In the genomic region with DNA sequence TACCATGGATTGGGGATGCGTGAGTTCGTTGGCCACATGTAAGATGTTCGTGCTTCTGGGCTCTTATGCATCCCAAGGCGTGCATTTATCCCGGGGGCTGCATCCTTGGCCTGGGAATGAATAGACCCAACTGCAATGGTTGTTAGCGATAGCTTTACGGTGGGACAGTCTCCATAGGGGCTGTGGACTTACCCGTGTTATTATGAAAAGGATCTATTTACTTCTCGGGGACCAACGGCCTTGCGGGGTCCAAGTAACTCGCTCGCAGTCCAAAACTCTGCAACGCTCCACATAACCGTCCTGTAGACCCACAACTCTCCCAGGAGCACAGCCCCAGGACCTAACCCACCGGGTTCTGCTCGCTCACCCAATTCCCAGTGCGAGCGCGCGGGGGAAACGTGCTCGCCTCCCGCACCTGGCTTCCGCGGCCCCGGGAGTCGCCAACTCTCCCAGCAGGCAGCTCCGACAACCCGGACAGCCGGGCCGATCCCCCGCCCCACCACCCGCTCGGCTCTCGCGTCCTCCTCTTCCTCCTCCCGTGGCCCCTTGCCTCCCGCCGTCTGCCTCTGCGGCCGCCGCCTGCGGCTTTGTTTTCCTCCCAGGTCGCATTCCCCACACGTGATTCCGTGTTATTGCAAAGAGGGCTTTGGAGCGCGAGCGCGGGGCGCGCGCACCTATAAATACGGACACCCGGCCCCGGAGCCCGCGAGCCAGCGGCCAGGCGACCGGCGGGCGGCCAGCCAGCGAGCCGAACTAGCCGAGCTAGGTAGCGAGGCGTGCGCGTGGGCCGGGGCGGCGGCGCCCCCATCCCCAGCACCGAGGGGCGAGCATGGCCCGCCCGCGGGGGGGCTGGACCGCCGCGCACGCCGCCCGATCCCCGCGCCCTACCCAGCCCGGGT, we compare ENCODE assay signal across 8 cellular contexts. TPM values are rescaled to one million over a fixed set of nuclear protein-coding genes. Genes with fewer than 3 reads are reported as not detected.
A peak's percentile ranks its signal among the peaks of the same experiment; 100 is the strongest.
DNase-seq lines count a peak whose midpoint lies in the region; ATAC-seq lines count a peak whose summit lies in the region.

A gene with protein sequence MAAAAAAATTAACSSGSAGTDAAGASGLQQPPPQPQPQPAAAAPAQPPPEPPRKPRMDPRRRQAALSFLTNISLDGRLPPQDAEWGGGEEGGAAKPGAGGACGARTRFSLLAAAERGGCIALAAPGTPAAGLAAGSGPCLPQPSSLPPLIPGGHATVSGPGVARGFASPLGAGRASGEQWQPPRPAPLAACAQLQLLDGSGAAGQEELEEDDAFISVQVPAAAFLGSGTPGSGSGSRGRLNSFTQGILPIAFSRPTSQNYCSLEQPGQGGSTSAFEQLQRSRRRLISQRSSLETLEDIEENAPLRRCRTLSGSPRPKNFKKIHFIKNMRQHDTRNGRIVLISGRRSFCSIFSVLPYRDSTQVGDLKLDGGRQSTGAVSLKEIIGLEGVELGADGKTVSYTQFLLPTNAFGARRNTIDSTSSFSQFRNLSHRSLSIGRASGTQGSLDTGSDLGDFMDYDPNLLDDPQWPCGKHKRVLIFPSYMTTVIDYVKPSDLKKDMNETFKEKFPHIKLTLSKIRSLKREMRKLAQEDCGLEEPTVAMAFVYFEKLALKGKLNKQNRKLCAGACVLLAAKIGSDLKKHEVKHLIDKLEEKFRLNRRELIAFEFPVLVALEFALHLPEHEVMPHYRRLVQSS (plus strand): TSS at position 706 of the 899 bp plus-strand sequence. CDS start 278 bp downstream, outside the sequence.

- peaks cover 11 to 22% of the 10 kb centered on the region in 2 donors for H3K4me1 ChIP-seq in neuronal stem cell (ENCODE audit: control insufficient read depth in 2 of 2, insufficient read depth in 1 of 2, low read depth in 1 of 2, low read length in 2 of 2)

- peak within 1 kb of the TSS; percentile 95 for H3K4me2 ChIP-seq in neuronal stem cell (ENCODE audit: insufficient read depth, low read length, poor library complexity, severe bottlenecking)

- H3K4me3 ChIP-seq in neuronal stem cell (ENCODE audit: low read length in 2 of 2): peak within 1 kb of the TSS; percentile 63 to 89

- peak within 1 kb of the TSS; percentile 62 for H3K27ac Mint-ChIP-seq in activated naive CD4-positive, alpha-beta T cell treated with anti-CD3 and anti-CD28 coated beads, Interleukin-2, amount 10 ng/mL, durations not matched to agents 7 days and 5 days

- peak within 1 kb of the TSS; percentile 94 for H3K18ac ChIP-seq in neuronal stem cell (ENCODE audit: low read length)

- H2AFZ ChIP-seq in neuronal stem cell (ENCODE audit: low read length): peak within 1 kb of the TSS; percentile 99

- no peak within 1 kb of the TSS for H2BK15ac ChIP-seq in neuronal stem cell (ENCODE audit: low read length)

- H3K4me1 Mint-ChIP-seq in activated naive CD4-positive, alpha-beta T cell treated with anti-CD3 and anti-CD28 coated beads, Interleukin-2, amount 10 ng/mL, durations not matched to agents 7 days and 5 days: peaks cover 33% of the 10 kb centered on the region

- peak within 1 kb of the TSS; percentile 32 for H2BK120ac ChIP-seq in neuronal stem cell (ENCODE audit: low read depth, low read length)

- peak within 1 kb of the TSS; percentile 79 for H3K4me3 Mint-ChIP-seq in activated naive CD4-positive, alpha-beta T cell treated with anti-CD3 and anti-CD28 coated beads, Interleukin-2, amount 10 ng/mL, durations not matched to agents 7 days and 5 days

- H4K8ac ChIP-seq in neuronal stem cell (ENCODE audit: low read depth, low read length): no peak within 1 kb of the TSS

- peaks cover 13 to 31% (median 22%) of the 10 kb centered on the region in 3 experiments for H3K27me3 ChIP-seq in neuronal stem cell (ENCODE audit: control insufficient read depth in 3 of 3, insufficient read depth in 3 of 3, low read depth in 1 of 3, low read length in 3 of 3)

- peak within 1 kb of the TSS; percentile 73 for H3K23ac ChIP-seq in neuronal stem cell (ENCODE audit: low read depth, low read length, poor library complexity)

- H3K14ac ChIP-seq in neuronal stem cell (ENCODE audit: low read length): no peak within 1 kb of the TSS

- no CpG with 5 or more reads among the region's 89 CpGs for WGBS in neuronal stem cell (ENCODE audit: extremely low coverage in 2 of 2, insufficient read length in 2 of 2, insufficient replicate concordance in 1 of 2), 2 donors

- H3K9me3 ChIP-seq in neuronal stem cell (replicated peaks in 1 of 2; ENCODE audit: control insufficient read depth in 2 of 2, insufficient read depth in 1 of 2, low read depth in 1 of 2, low read length in 2 of 2): no peaks in the 10 kb centered on the region

- peak within 1 kb of the TSS; percentile 88 for H3K9ac ChIP-seq in neuronal stem cell (ENCODE audit: low read depth, low read length, poor library complexity)

- no peak within 1 kb of the TSS for H2AK5ac ChIP-seq in neuronal stem cell (ENCODE audit: low read depth, low read length)

- CTCF ChIA-PET in activated naive CD4-positive, alpha-beta T cell treated with anti-CD3 and anti-CD28 coated beads, Interleukin-2, amount 10 ng/mL, durations not matched to agents 7 days and 5 days (lab: Charles Lee): interaction anchor here (0.7 to 7.7 kb wide), 6 partner anchors 47 to 277 kb away, joined by 3 to 87 read pairs (median 6); no protein-coding TSS in a partner anchor

- H3K9me3 Mint-ChIP-seq in activated naive CD4-positive, alpha-beta T cell treated with anti-CD3 and anti-CD28 coated beads, Interleukin-2, amount 10 ng/mL, durations not matched to agents 7 days and 5 days: no peaks in the 10 kb centered on the region

- H2BK5ac ChIP-seq in neuronal stem cell (ENCODE audit: low read length): no peak within 1 kb of the TSS

- no peak within 1 kb of the TSS for H2BK12ac ChIP-seq in neuronal stem cell (ENCODE audit: low read length)

- no peak within 1 kb of the TSS for H3K27ac ChIP-seq in neuronal stem cell (replicated peaks; ENCODE audit: low read length)

- no peaks in the 10 kb centered on the region for H3K36me3 ChIP-seq in neuronal stem cell (replicated peaks in 1 of 2; ENCODE audit: control insufficient read depth in 2 of 2, insufficient read depth in 2 of 2, low read length in 2 of 2)

- H3K79me1 ChIP-seq in neuronal stem cell (ENCODE audit: low read depth, low read length): peaks cover 6% of the 10 kb centered on the region

- H3K36me3 Mint-ChIP-seq in activated naive CD4-positive, alpha-beta T cell treated with anti-CD3 and anti-CD28 coated beads, Interleukin-2, amount 10 ng/mL, durations not matched to agents 7 days and 5 days: no peaks in the 10 kb centered on the region

- DNase-seq in NCI-H1417 (lab: John Stamatoyannopoulos, UW) (peak; percentile 79 to 89 (median 85)), NCI-H1417 treated with DMSO at 0.1 percent for 48 hours (lab: John Stamatoyannopoulos, UW) (no peak), NCI-H774 (lab: John Stamatoyannopoulos, UW) (peak; percentile 59), glomerular endothelial cell (ENCODE audit: extremely low read depth, low read depth, low spot score) (no peak), neuronal stem cell (ENCODE audit: low spot score) (peak; percentile 48)
- DNase-seq in activated naive CD4-positive, alpha-beta T cell treated with anti-CD3 and anti-CD28 coated beads, Interleukin-2, amount 10 ng/mL, durations not matched to agents 7 days and 5 days: peak; percentile 55

- ATAC-seq in HG02610 (IDR thresholded peaks at IDR 0.05; ENCODE audit: unreplicated experiment): peak; percentile 29
- no peak for ATAC-seq in GM21786 (IDR thresholded peaks at IDR 0.05; ENCODE audit: unreplicated experiment)

- no peak within 1 kb of the TSS for H3K4ac ChIP-seq in neuronal stem cell (ENCODE audit: low read length)

- no peak within 1 kb of the TSS for H4K91ac ChIP-seq in neuronal stem cell (ENCODE audit: low read depth, low read length, poor library complexity)

- peaks cover 57% of the 10 kb centered on the region for H3K27me3 Mint-ChIP-seq in activated naive CD4-positive, alpha-beta T cell treated with anti-CD3 and anti-CD28 coated beads, Interleukin-2, amount 10 ng/mL, durations not matched to agents 7 days and 5 days

RNA-seq across cellular contexts. Expression of the gene that starts here (rescaled TPM):
- 51.2 and 69.3 TPM in 2 replicates for total RNA-seq in glomerular endothelial cell
- 2.2 TPM for polyA plus RNA-seq in neuronal stem cell (2013, experiment 1 of 2)
- polyA plus RNA-seq in neuronal stem cell (2013, experiment 2 of 2): 1.9 TPM

Comparison
In these comparisons a context has a peak if more than half of its experiments do, and no peak if none do; other contexts are left out.
1. DNase-seq: peak in NCI-H1417 (3 of 3), NCI-H774 (single experiment), activated naive CD4-positive, alpha-beta T cell treated with anti-CD3 and anti-CD28 coated beads, Interleukin-2, amount 10 ng/mL, durations not matched to agents 7 days and 5 days (single experiment) and neuronal stem cell (single experiment); none in NCI-H1417 treated with DMSO at 0.1 percent for 48 hours (single experiment) and glomerular endothelial cell (single experiment).